8 cellular contexts compared by ENCODE assay signal in the genomic region with DNA sequence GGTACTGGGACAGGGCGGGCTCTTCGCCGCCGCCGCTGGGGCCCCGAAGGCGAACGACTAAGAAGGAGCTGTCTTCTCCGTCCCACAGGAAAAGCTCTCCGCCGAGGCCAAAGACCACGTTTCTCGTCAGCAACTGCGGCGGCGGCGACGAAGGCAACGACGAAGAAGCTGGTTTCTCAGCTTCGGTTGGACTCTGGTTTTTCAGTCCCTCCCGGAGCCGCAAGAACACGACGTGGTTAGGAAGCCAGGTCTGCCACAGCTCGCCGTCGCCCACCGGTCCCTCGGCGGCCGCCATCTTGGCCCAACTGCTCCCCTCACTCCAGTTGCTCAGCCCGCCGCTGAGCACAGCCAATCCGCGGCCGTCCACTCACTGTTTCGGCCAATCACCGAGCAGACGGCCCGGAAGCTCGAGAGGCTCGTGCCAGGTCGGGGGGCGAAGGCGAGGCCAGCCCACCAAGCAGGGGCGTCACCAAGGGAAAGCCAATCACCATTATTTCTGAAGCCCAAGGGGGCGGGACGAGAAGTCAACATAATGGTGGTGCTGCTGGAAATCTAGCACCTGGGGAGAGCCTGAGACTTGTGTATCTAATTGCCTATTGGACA. TPM values are rescaled to one million over a fixed set of nuclear protein-coding genes. Genes with fewer than 3 reads are reported as not detected.
DNase-seq lines count a peak whose midpoint lies in the region; ATAC-seq and TF ChIP-seq lines count a peak whose summit lies in the region.

Gene NUP88 (minus strand): TSS at position 307 of the 603 bp plus-strand sequence. CDS start 12 bp downstream, at position 295.

- peaks cover 47% of the 10 kb centered on the region for H3K4me1 Mint-ChIP-seq in CD8-positive, alpha-beta T cell (ENCODE audit: low read depth)

- ATAC-seq in CD8-positive, alpha-beta T cell: peak; percentile 87
- ATAC-seq in GM19467 (IDR thresholded peaks at IDR 0.05; ENCODE audit: unreplicated experiment): peak; percentile 90
- ATAC-seq in lung (ENCODE audit: insufficient read depth, low FRiP score): peak; percentile 89

- peaks cover 67% of the 10 kb centered on the region for H3K36me3 Mint-ChIP-seq in CD8-positive, alpha-beta T cell

- POLR2A ChIA-PET in CD8-positive, alpha-beta T cell (lab: Charles Lee): interaction anchor here (0.6 to 2.0 kb wide), 12 partner anchors 12 to 422 kb away, joined by 3 to 18 read pairs (median 3); partner anchors contain the start of genes C1QBP, DERL2, INCA1 and KIF1C

- no peaks in the 10 kb centered on the region for H3K9me3 ChIP-seq in CD8-positive, alpha-beta T cell (ENCODE audit: low read length)
- H3K9me3 ChIP-seq in lung (ENCODE audit: control insufficient read depth in 2 of 2, insufficient read depth in 1 of 2, low read length in 1 of 2): no peaks in the 10 kb centered on the region

- no peaks in the 10 kb centered on the region for H3K9me3 Mint-ChIP-seq in CD8-positive, alpha-beta T cell

- peak within 1 kb of the TSS; percentile 99 for H3K27ac Mint-ChIP-seq in CD8-positive, alpha-beta T cell

- H3K4me3 ChIP-seq in CD8-positive, alpha-beta T cell (ENCODE audit: low read depth, low read length): peak within 1 kb of the TSS; percentile 93
- peak within 1 kb of the TSS; percentile 78 for H3K4me3 ChIP-seq in lung

- DNase-seq in CD8-positive, alpha-beta T cell: peak; percentile 92 to 97 (median 95)
- DNase-seq in HS-27A (ENCODE audit: low read depth) (peak; percentile 80), NK-92 (lab: John Stamatoyannopoulos, UW; ENCODE audit: unreplicated experiment) (peak; percentile 74), lung (ENCODE audit: low spot score) (peak; percentile 92)
- DNase-seq in activated CD8-positive, alpha-beta memory T cell treated with anti-CD3 and anti-CD28 coated beads for 1 hour (ENCODE audit: extremely low read depth in 1 of 2, low read depth in 1 of 2): peak; percentile 85 to 91
- peak; percentile 93 for DNase-seq in effector CD4-positive, alpha-beta T cell
- peak; percentile 84 to 93 (median 91) for DNase-seq in stimulated activated CD4-positive, alpha-beta T cell treated with anti-CD3 and anti-CD28 coated beads, TNF-alpha, amount 100 ng/mL, for 4 hours (ENCODE audit: low read depth in 3 of 3)

- no peak for TF ChIP-seq CTCF in CD8-positive, alpha-beta T cell (IDR thresholded peaks at IDR 0.05)
- no peak for TF ChIP-seq CTCF in lung (IDR thresholded peaks at IDR 0.05; ENCODE audit: control extremely low read depth, extremely low read depth)

- H3K27ac ChIP-seq in CD8-positive, alpha-beta T cell (ENCODE audit: low read depth, low read length): peak within 1 kb of the TSS; percentile 91
- H3K27ac ChIP-seq in lung (ENCODE audit: low read depth in 1 of 2, low read length in 1 of 2): peak within 1 kb of the TSS; percentile 76 to 87

- CTCF ChIA-PET in CD8-positive, alpha-beta T cell (lab: Charles Lee): interaction anchor here (0.5 to 1.0 kb wide), 3 partner anchors 19 to 136 kb away, joined by 3 to 6 read pairs (median 4); partner anchors contain the start of gene C1QBP

- H3K4me1 ChIP-seq in CD8-positive, alpha-beta T cell (ENCODE audit: insufficient read depth, low read length): peaks cover 44% of the 10 kb centered on the region
- peaks cover 5 to 17% of the 10 kb centered on the region in 2 donors for H3K4me1 ChIP-seq in lung (ENCODE audit: control insufficient read depth in 2 of 2, insufficient read depth in 2 of 2, low read length in 2 of 2)

- H3K4me3 Mint-ChIP-seq in CD8-positive, alpha-beta T cell: peak within 1 kb of the TSS; percentile 99

- WGBS in lung, 2 donors: 0% methylated on average over 49 of the region's 49 CpGs

- H3K36me3 ChIP-seq in CD8-positive, alpha-beta T cell (ENCODE audit: insufficient read depth, low read length): peaks cover 25% of the 10 kb centered on the region
- H3K36me3 ChIP-seq in lung (ENCODE audit: control insufficient read depth in 2 of 2, insufficient read depth in 2 of 2, low read length in 2 of 2): peaks cover 8 to 12% of the 10 kb centered on the region in 2 donors

- intact Hi-C loops in CD8-positive, alpha-beta T cell (cut with DNase I, micrococcal nuclease): loop anchor here (1.0 to 10.0 kb wide), 8 partner anchors 20 to 1275 kb away; partner anchors contain the start of genes C1QBP (in 2 of the 2), DERL2 (in 2 of the 2), MIS12 (in 2 of the 2) and ZNF594 (in 2 of the 2)

- no peaks in the 10 kb centered on the region for H3K27me3 Mint-ChIP-seq in CD8-positive, alpha-beta T cell (ENCODE audit: low read depth)

- no peaks in the 10 kb centered on the region for H3K27me3 ChIP-seq in CD8-positive, alpha-beta T cell (ENCODE audit: insufficient read depth, low read length)
- H3K27me3 ChIP-seq in lung (ENCODE audit: control insufficient read depth, insufficient read depth): no peaks in the 10 kb centered on the region

RNA-seq across cellular contexts. Expression of gene NUP88, which starts in this region (rescaled TPM):
- total RNA-seq in CD8-positive, alpha-beta T cell: 100 to 1,000 TPM; 149 to 156 TPM
- 10 to 100 TPM; 30.0 to 66.0 TPM for total RNA-seq in lung
- polyA plus RNA-seq in lung: 10 to 100 TPM; 43.7 to 76.4 TPM

Comparison
In these comparisons a context has a peak if more than half of its experiments do, and no peak if none do; other contexts are left out.
1. Peak in every context shown above with its lines: DNase-seq, ATAC-seq, H3K4me3 ChIP-seq and H3K27ac ChIP-seq.